24 cellular contexts compared by ENCODE assay signal in genomic region chr19:47089767-47090350, GRCh38. TPM values are rescaled to one million over a fixed set of nuclear protein-coding genes. Genes with fewer than 3 reads are reported as not detected.
DNase-seq lines count a peak whose midpoint lies in the region; ATAC-seq and TF ChIP-seq lines count a peak whose summit lies in the region.
"Had no signal": no experiment of that assay in that cellular context is flagged by ENCODE, and none has a peak within 500 bp of the region (broad histone marks: within the 10 kb centered on the region; RNA-seq: fewer than 3 reads in every experiment).

No MANE protein-coding gene starts in this region.

- H3K4me1 Mint-ChIP-seq in CD4-positive, CD25-positive, alpha-beta regulatory T cell, result peaks cover 0 to 24% (median 12%) of the 10 kb centered on the region in 4 donors
- H3K4me1 Mint-ChIP-seq in activated T-helper 1 cell treated with anti-CD3 and anti-CD28 coated beads, Interleukin-12 subunit alpha, Interleukin-12 subunit beta, Interleukin-2, Interleukin-4 antibody, amounts not matched to agents 30 ng/mL and 10 ng/mL and 1 ng/mL, durations not matched to agents 14 hours and 24 hours and 36 hours (ENCODE audit: low read depth), result peaks cover 53% of the 10 kb centered on the region

- intact Hi-C loops in activated T-helper 1 cell treated with anti-CD3 and anti-CD28 coated beads, Interleukin-12 subunit alpha, Interleukin-12 subunit beta, Interleukin-2, Interleukin-4 antibody, amounts not matched to agents 30 ng/mL and 10 ng/mL and 1 ng/mL, durations not matched to agents 14 hours and 24 hours and 36 hours (cut with micrococcal nuclease), result loop anchor here (5.0 to 10.0 kb wide), 2 partner anchors 43 to 305 kb away; partner anchors contain the start of genes SLC1A5 and TMEM160

- no peak overlapping the region for H3K27ac ChIP-seq in BLaER1
- no peak overlapping the region for H3K27ac ChIP-seq in CD4-positive, CD25-positive, alpha-beta regulatory T cell (ENCODE audit: insufficient read depth, low read length, poor library complexity, severe bottlenecking)
- peak overlapping the region; percentile 21 for H3K27ac ChIP-seq in neutrophil
- H3K27ac ChIP-seq: ascending aorta, esophagus muscularis mucosa, foreskin keratinocyte, ovary had no signal

- H3K36me3 Mint-ChIP-seq in CD4-positive, CD25-positive, alpha-beta regulatory T cell, result peaks cover 41% of the 10 kb centered on the region
- peaks cover 59% of the 10 kb centered on the region for H3K36me3 Mint-ChIP-seq in activated T-helper 1 cell treated with anti-CD3 and anti-CD28 coated beads, Interleukin-12 subunit alpha, Interleukin-12 subunit beta, Interleukin-2, Interleukin-4 antibody, amounts not matched to agents 30 ng/mL and 10 ng/mL and 1 ng/mL, durations not matched to agents 14 hours and 24 hours and 36 hours (ENCODE audit: low read depth)

- H3K4me1 ChIP-seq in BLaER1, result peaks cover 56% of the 10 kb centered on the region
- H3K4me1 ChIP-seq in CD4-positive, CD25-positive, alpha-beta regulatory T cell (ENCODE audit: control insufficient read depth, insufficient read depth, low read length, poor library complexity, severe bottlenecking), result peaks cover 17% of the 10 kb centered on the region
- H3K4me1 ChIP-seq in neutrophil (ENCODE audit: control insufficient read depth in 1 of 2, insufficient read depth in 1 of 2, low read depth in 1 of 2, low read length in 1 of 2), result peaks cover 7 to 9% of the 10 kb centered on the region in 2 experiments
- H3K4me1 ChIP-seq: foreskin keratinocyte had no signal

- peak overlapping the region in 2 of 3 donors; percentile 36 to 82 for H3K27ac Mint-ChIP-seq in CD4-positive, CD25-positive, alpha-beta regulatory T cell
- H3K27ac Mint-ChIP-seq in activated T-helper 1 cell treated with anti-CD3 and anti-CD28 coated beads, Interleukin-12 subunit alpha, Interleukin-12 subunit beta, Interleukin-2, Interleukin-4 antibody, amounts not matched to agents 30 ng/mL and 10 ng/mL and 1 ng/mL, durations not matched to agents 14 hours and 24 hours and 36 hours, result peak overlapping the region; percentile 61
- H3K27ac Mint-ChIP-seq: activated naive CD8-positive, alpha-beta T cell; dendritic cell treated with granulocyte-macrophage colony-stimulating factor and Interleukin-4, amounts not matched to agents 40 ng/mL and 50 ng/mL, for 4 days; memory B cell had no signal

- H3K27me3 Mint-ChIP-seq in CD4-positive, CD25-positive, alpha-beta regulatory T cell, result no peaks in the 10 kb centered on the region
- H3K27me3 Mint-ChIP-seq in activated T-helper 1 cell treated with anti-CD3 and anti-CD28 coated beads, Interleukin-12 subunit alpha, Interleukin-12 subunit beta, Interleukin-2, Interleukin-4 antibody, amounts not matched to agents 30 ng/mL and 10 ng/mL and 1 ng/mL, durations not matched to agents 14 hours and 24 hours and 36 hours (ENCODE audit: insufficient read depth), result no peaks in the 10 kb centered on the region
- H3K27me3 Mint-ChIP-seq: activated CD8-positive, alpha-beta memory T cell treated with anti-CD3 and anti-CD28 coated beads, Interleukin-2, amount 10 ng/mL, durations not matched to agents 7 days and 5 days; activated naive CD8-positive, alpha-beta T cell; dendritic cell treated with granulocyte-macrophage colony-stimulating factor and Interleukin-4, amounts not matched to agents 40 ng/mL and 50 ng/mL, for 4 days; memory B cell; T-cell had no signal

- peaks cover 86% of the 10 kb centered on the region for H3K36me3 ChIP-seq in BLaER1
- H3K36me3 ChIP-seq in CD4-positive, CD25-positive, alpha-beta regulatory T cell (ENCODE audit: control insufficient read depth, insufficient read depth, low read length), result peaks cover 66% of the 10 kb centered on the region
- H3K36me3 ChIP-seq in neutrophil, result peaks cover 88% of the 10 kb centered on the region
- H3K36me3 ChIP-seq: ovary had no signal

- no peak for DNase-seq in CD4-positive, CD25-positive, alpha-beta regulatory T cell
- no peak for DNase-seq in activated T-helper 1 cell treated with anti-CD3 and anti-CD28 coated beads, Interleukin-12 subunit alpha, Interleukin-12 subunit beta, Interleukin-2, Interleukin-4 antibody, amounts not matched to agents 30 ng/mL and 10 ng/mL and 1 ng/mL, durations not matched to agents 14 hours and 24 hours and 36 hours (ENCODE audit: low spot score)
- no peak for DNase-seq in amygdala (lab: John Stamatoyannopoulos, UW)
- no peak for DNase-seq in globus pallidus (ENCODE audit: low spot score)
- DNase-seq in NCI-H1105 (lab: John Stamatoyannopoulos, UW), result no peak
- DNase-seq: activated CD4-positive, alpha-beta T cell treated with anti-CD3 and anti-CD28 coated beads for 1 hour; activated CD8-positive, alpha-beta memory T cell treated with anti-CD3 and anti-CD28 coated beads, Interleukin-2, amount 10 ng/mL, durations not matched to agents 7 days and 5 days; foreskin keratinocyte; NCI-H1092 treated with DMSO at 0.1 percent for 48 hours; NCI-H1930; NCI-H69; ovary; T-cell; trophoblast cell had no signal

- peak overlapping the region in 1 of 4 donors; percentile 54 for H3K4me3 Mint-ChIP-seq in CD4-positive, CD25-positive, alpha-beta regulatory T cell
- H3K4me3 Mint-ChIP-seq in activated T-helper 1 cell treated with anti-CD3 and anti-CD28 coated beads, Interleukin-12 subunit alpha, Interleukin-12 subunit beta, Interleukin-2, Interleukin-4 antibody, amounts not matched to agents 30 ng/mL and 10 ng/mL and 1 ng/mL, durations not matched to agents 14 hours and 24 hours and 36 hours, result peak overlapping the region; percentile 71
- H3K4me3 Mint-ChIP-seq: activated naive CD8-positive, alpha-beta T cell; dendritic cell treated with granulocyte-macrophage colony-stimulating factor and Interleukin-4, amounts not matched to agents 40 ng/mL and 50 ng/mL, for 4 days; memory B cell; T-cell had no signal

- H3K9me3 Mint-ChIP-seq in CD4-positive, CD25-positive, alpha-beta regulatory T cell, result no peaks in the 10 kb centered on the region
- no peaks in the 10 kb centered on the region for H3K9me3 Mint-ChIP-seq in activated T-helper 1 cell treated with anti-CD3 and anti-CD28 coated beads, Interleukin-12 subunit alpha, Interleukin-12 subunit beta, Interleukin-2, Interleukin-4 antibody, amounts not matched to agents 30 ng/mL and 10 ng/mL and 1 ng/mL, durations not matched to agents 14 hours and 24 hours and 36 hours
- H3K9me3 Mint-ChIP-seq: activated T-helper 2 cell treated with anti-CD3 and anti-CD28 coated beads, Interferon-gamma antibody, Interleukin-2, Interleukin-4, amounts not matched to agents 10 μg/mL and 5 μg/mL and 100 μg/mL, durations not matched to agents 14 hours and 24 hours and 36 hours; dendritic cell treated with granulocyte-macrophage colony-stimulating factor and Interleukin-4, amounts not matched to agents 40 ng/mL and 50 ng/mL, for 4 days; memory B cell; T-cell had no signal

- H3K4me3 ChIP-seq in BLaER1, result no peak overlapping the region
- H3K4me3 ChIP-seq in CD4-positive, CD25-positive, alpha-beta regulatory T cell (ENCODE audit: low read depth, low read length), result no peak overlapping the region
- no peak overlapping the region for H3K4me3 ChIP-seq in neutrophil (ENCODE audit: low read depth in 1 of 2, low read length in 1 of 2)
- H3K4me3 ChIP-seq: ascending aorta, esophagus muscularis mucosa, ovary, skin epidermis had no signal

- no peak for TF ChIP-seq CTCF in neutrophil (IDR thresholded peaks at IDR 0.05)

- H3K9me3 ChIP-seq in BLaER1 (no peaks in the 10 kb centered on the region), neutrophil (no peaks in the 10 kb centered on the region)
- no peaks in the 10 kb centered on the region for H3K9me3 ChIP-seq in CD4-positive, CD25-positive, alpha-beta regulatory T cell (ENCODE audit: control insufficient read depth in 2 of 2, low read length in 2 of 2)
- H3K9me3 ChIP-seq: ascending aorta, esophagus muscularis mucosa, ovary had no signal

- 0 out of 2 replicates have a peak overlapping the region, but pooled peaks have one; percentile 15 for H3K9ac ChIP-seq in BLaER1

- ATAC-seq in CD4-positive, CD25-positive, alpha-beta regulatory T cell (ENCODE audit: low read depth in 2 of 2), result no peak
- ATAC-seq: activated CD8-positive, alpha-beta memory T cell treated with anti-CD3 and anti-CD28 coated beads, Interleukin-2, amount 10 ng/mL, durations not matched to agents 7 days and 5 days; foreskin keratinocyte; HCT116; T-cell had no signal

- no peak overlapping the region for H3K4me2 ChIP-seq in BLaER1

- peaks cover 23% of the 10 kb centered on the region for H4K20me1 ChIP-seq in BLaER1

- H3K27me3 ChIP-seq in BLaER1 (no peaks in the 10 kb centered on the region), neutrophil (no peaks in the 10 kb centered on the region)
- no peaks in the 10 kb centered on the region for H3K27me3 ChIP-seq in CD4-positive, CD25-positive, alpha-beta regulatory T cell (ENCODE audit: control insufficient read depth, insufficient read depth, low read length)
- H3K27me3 ChIP-seq: ascending aorta, esophagus muscularis mucosa, foreskin keratinocyte, ovary had no signal

RNA-seq across cellular contexts. Expression of gene ZC3H4, which starts 23.7 kb away (rescaled TPM):
- 84.7 TPM for total RNA-seq in CD4-positive, CD25-positive, alpha-beta regulatory T cell
- under 1 TPM; 0.58 to 0.84 (median 0.69) TPM for polyA plus RNA-seq in CD4-positive, CD25-positive, alpha-beta regulatory T cell
- 111 and 114 TPM in 2 replicates for total RNA-seq in activated T-helper 1 cell treated with anti-CD3 and anti-CD28 coated beads, Interleukin-12 subunit alpha, Interleukin-12 subunit beta, Interleukin-2, Interleukin-4 antibody, amounts not matched to agents 30 ng/mL and 10 ng/mL and 1 ng/mL, durations not matched to agents 14 hours and 24 hours and 36 hours

RNA-seq across cellular contexts. Expression of gene SAE1, which starts 40.8 kb away (rescaled TPM):
- 45.5 TPM for total RNA-seq in CD4-positive, CD25-positive, alpha-beta regulatory T cell
- polyA plus RNA-seq in CD4-positive, CD25-positive, alpha-beta regulatory T cell, result 100 to 1,000 TPM; 106 to 127 (median 115) TPM
- 141 and 142 TPM in 2 replicates for total RNA-seq in activated T-helper 1 cell treated with anti-CD3 and anti-CD28 coated beads, Interleukin-12 subunit alpha, Interleukin-12 subunit beta, Interleukin-2, Interleukin-4 antibody, amounts not matched to agents 30 ng/mL and 10 ng/mL and 1 ng/mL, durations not matched to agents 14 hours and 24 hours and 36 hours

RNA-seq across cellular contexts. Expression of gene TMEM160, which starts 41.4 kb away (rescaled TPM):
- 27.4 TPM for total RNA-seq in CD4-positive, CD25-positive, alpha-beta regulatory T cell
- polyA plus RNA-seq in CD4-positive, CD25-positive, alpha-beta regulatory T cell, result 100 to 1,000 TPM; 101 to 160 (median 144) TPM
- 51.0 and 52.1 TPM in 2 replicates for total RNA-seq in activated T-helper 1 cell treated with anti-CD3 and anti-CD28 coated beads, Interleukin-12 subunit alpha, Interleukin-12 subunit beta, Interleukin-2, Interleukin-4 antibody, amounts not matched to agents 30 ng/mL and 10 ng/mL and 1 ng/mL, durations not matched to agents 14 hours and 24 hours and 36 hours
